Comparison of ENCODE assay signal across 22 cellular contexts in genomic region chr18:62438876-62439275, GRCh38.
"Had no signal": no experiment of that assay in that cellular context is flagged by ENCODE, and none has a peak within 500 bp of the region (broad histone marks: within the 10 kb centered on the region; RNA-seq: fewer than 3 reads in every experiment).

No MANE protein-coding gene starts in this region.

- H3K9me3 ChIP-seq: heart left ventricle, left lung, prostate gland, sigmoid colon, tibial nerve, upper lobe of right lung, vagina had no signal

- H3K4me3 ChIP-seq: dorsolateral prefrontal cortex, heart left ventricle, left lung, lung, prostate gland, sigmoid colon, tibial nerve, upper lobe of right lung, vagina had no signal

- H3K27me3 ChIP-seq: dorsolateral prefrontal cortex, heart left ventricle, left lung, sigmoid colon, tibial nerve, upper lobe of right lung, vagina had no signal

- ATAC-seq: heart left ventricle, left lung had no signal

- H3K4me1 ChIP-seq: prostate gland had no signal

- H3K27ac ChIP-seq: parathyroid adenoma had no signal

- DNase-seq: cortex of kidney; dorsolateral prefrontal cortex; effector CD8-positive, alpha-beta T cell; foreskin melanocyte; heart left ventricle; hippocampal formation; kidney glomerular epithelial cell; left lung; mesenchymal stem cell; midbrain; naive B cell; sigmoid colon; small intestine; stimulated activated CD4-positive, alpha-beta T cell treated with anti-CD3 and anti-CD28 coated beads, Interleukin-12 subunit alpha, Interleukin-12 subunit beta, amount 100 ng/mL, for 4 hours; stimulated activated CD4-positive, alpha-beta T cell treated with anti-CD3 and anti-CD28 coated beads, Interleukin-2, amount 100 ng/mL, for 48 hours; stimulated activated naive CD4-positive, alpha-beta T cell treated with Interleukin-2 at 50 U/mL for 16 hours; upper lobe of right lung had no signal

- H3K36me3 ChIP-seq: heart left ventricle, left lung, prostate gland, sigmoid colon, tibial nerve, upper lobe of right lung, vagina had no signal
